ENCODE assay signal across 8 cellular contexts in genomic region chr17:63552211-63552610, GRCh38. TPM values are rescaled to one million over a fixed set of nuclear protein-coding genes. Genes with fewer than 3 reads are reported as not detected.
DNase-seq lines count a peak whose midpoint lies in the region; ATAC-seq and TF ChIP-seq lines count a peak whose summit lies in the region.

No MANE protein-coding gene starts in this region.

- peak overlapping the region; percentile 81 for H3K4me2 ChIP-seq in neural cell (ENCODE audit: low read length)

- DNase-seq in central memory CD8-positive, alpha-beta T cell (ENCODE audit: low spot score in 2 of 2) = no peak
- no peak for DNase-seq in epidermal melanocyte (ENCODE audit: insufficient read length, low spot score)
- no peak for DNase-seq in amygdala (lab: John Stamatoyannopoulos, UW)

- no peak for ATAC-seq in central memory CD8-positive, alpha-beta T cell (replicated peaks; ENCODE audit: extremely low read depth, poor library complexity, severe bottlenecking)
- ATAC-seq in GM21825 (IDR thresholded peaks at IDR 0.05; ENCODE audit: unreplicated experiment) = no peak
- no peak for ATAC-seq in GM18505 (IDR thresholded peaks at IDR 0.05; ENCODE audit: unreplicated experiment)

- no peaks in the 10 kb centered on the region for H3K36me3 ChIP-seq in neural cell (ENCODE audit: insufficient read depth, low read length)

- peaks cover 3% of the 10 kb centered on the region for H4K20me1 ChIP-seq in neural cell (ENCODE audit: insufficient read depth)

- peaks cover 54% of the 10 kb centered on the region for H3K79me2 ChIP-seq in neural cell (replicated peaks; ENCODE audit: insufficient read depth, low read length)

- peak overlapping the region; percentile 90 for H3K27ac ChIP-seq in C4-2B
- peak overlapping the region; percentile 11 for H3K27ac ChIP-seq in neural cell (ENCODE audit: low read length)

- TF ChIP-seq CTCF in C4-2B (conservative IDR thresholded peaks at IDR 0.05) (no peak), neural cell (IDR thresholded peaks at IDR 0.05; ENCODE audit: poor library complexity, severe bottlenecking) (no peak)

- TF ChIP-seq RAD21 in neural cell (conservative IDR thresholded peaks at IDR 0.05) = no peak

- H3K27ac Mint-ChIP-seq in IgD-negative memory B cell = peak overlapping the region; percentile 50 to 84 (median 67)
- H3K27ac Mint-ChIP-seq in central memory CD8-positive, alpha-beta T cell (ENCODE audit: low read depth) = peak overlapping the region; percentile 93

- H3K36me3 Mint-ChIP-seq in IgD-negative memory B cell = peaks cover 3% of the 10 kb centered on the region
- H3K36me3 Mint-ChIP-seq in central memory CD8-positive, alpha-beta T cell (ENCODE audit: insufficient read depth) = peaks cover 20% of the 10 kb centered on the region

- no peak for TF ChIP-seq POLR2A in GM18505 (IDR thresholded peaks at IDR 0.05; ENCODE audit: borderline replicate concordance, extremely low read depth, insufficient read depth, insufficient read length)

- no peaks in the 10 kb centered on the region for H3K9me3 ChIP-seq in neural cell (ENCODE audit: low read length)

- peak overlapping the region; percentile 93 for H3K4me3 ChIP-seq in neural cell (ENCODE audit: low read length)

- no peaks in the 10 kb centered on the region for H3K27me3 Mint-ChIP-seq in IgD-negative memory B cell
- H3K27me3 Mint-ChIP-seq in central memory CD8-positive, alpha-beta T cell = no peaks in the 10 kb centered on the region

- H3K9me3 Mint-ChIP-seq in IgD-negative memory B cell = no peaks in the 10 kb centered on the region
- no peaks in the 10 kb centered on the region for H3K9me3 Mint-ChIP-seq in central memory CD8-positive, alpha-beta T cell

- H3K9me2 ChIP-seq in neural cell (ENCODE audit: insufficient read depth, low read length) = no peaks in the 10 kb centered on the region

- H3K4me3 Mint-ChIP-seq in IgD-negative memory B cell = peak overlapping the region; percentile 92 to 99 (median 98)
- peak overlapping the region; percentile 97 for H3K4me3 Mint-ChIP-seq in central memory CD8-positive, alpha-beta T cell

- H3K4me1 Mint-ChIP-seq in IgD-negative memory B cell = peaks cover 35 to 52% (median 42%) of the 10 kb centered on the region in 3 donors
- peaks cover 63% of the 10 kb centered on the region for H3K4me1 Mint-ChIP-seq in central memory CD8-positive, alpha-beta T cell

- no peaks in the 10 kb centered on the region for H3F3A ChIP-seq in neural cell (ENCODE audit: insufficient read depth, low read length, poor library complexity, severe bottlenecking)

- H3K27me3 ChIP-seq in neural cell (ENCODE audit: insufficient read depth, low read depth, low read length) = no peaks in the 10 kb centered on the region

- TF ChIP-seq EP300 in neural cell (conservative IDR thresholded peaks at IDR 0.05; ENCODE audit: poor library complexity, severe bottlenecking) = no peak

- peak overlapping the region; percentile 7 for H3K9ac ChIP-seq in neural cell (ENCODE audit: low read length)

- H2AFZ ChIP-seq in neural cell (ENCODE audit: low read depth, low read length) = no peak overlapping the region

TF ChIP-seq in neural cell, 6 proteins besides CTCF, POLR2A, EP300 and RAD21:
- TF ChIP-seq POLR2AphosphoS5 (IDR thresholded peaks at IDR 0.05) (no peak), SMC3 (conservative IDR thresholded peaks at IDR 0.05; ENCODE audit: poor library complexity) (no peak), MXI1 (conservative IDR thresholded peaks at IDR 0.05; ENCODE audit: poor library complexity, severe bottlenecking) (no peak), TAF1 (IDR thresholded peaks at IDR 0.05; ENCODE audit: low read depth) (no peak), EZH2 (IDR thresholded peaks at IDR 0.05; ENCODE audit: borderline replicate concordance, insufficient read depth, low read length, poor library complexity, severe bottlenecking) (no peak)
- TF ChIP-seq, protein P1, sequence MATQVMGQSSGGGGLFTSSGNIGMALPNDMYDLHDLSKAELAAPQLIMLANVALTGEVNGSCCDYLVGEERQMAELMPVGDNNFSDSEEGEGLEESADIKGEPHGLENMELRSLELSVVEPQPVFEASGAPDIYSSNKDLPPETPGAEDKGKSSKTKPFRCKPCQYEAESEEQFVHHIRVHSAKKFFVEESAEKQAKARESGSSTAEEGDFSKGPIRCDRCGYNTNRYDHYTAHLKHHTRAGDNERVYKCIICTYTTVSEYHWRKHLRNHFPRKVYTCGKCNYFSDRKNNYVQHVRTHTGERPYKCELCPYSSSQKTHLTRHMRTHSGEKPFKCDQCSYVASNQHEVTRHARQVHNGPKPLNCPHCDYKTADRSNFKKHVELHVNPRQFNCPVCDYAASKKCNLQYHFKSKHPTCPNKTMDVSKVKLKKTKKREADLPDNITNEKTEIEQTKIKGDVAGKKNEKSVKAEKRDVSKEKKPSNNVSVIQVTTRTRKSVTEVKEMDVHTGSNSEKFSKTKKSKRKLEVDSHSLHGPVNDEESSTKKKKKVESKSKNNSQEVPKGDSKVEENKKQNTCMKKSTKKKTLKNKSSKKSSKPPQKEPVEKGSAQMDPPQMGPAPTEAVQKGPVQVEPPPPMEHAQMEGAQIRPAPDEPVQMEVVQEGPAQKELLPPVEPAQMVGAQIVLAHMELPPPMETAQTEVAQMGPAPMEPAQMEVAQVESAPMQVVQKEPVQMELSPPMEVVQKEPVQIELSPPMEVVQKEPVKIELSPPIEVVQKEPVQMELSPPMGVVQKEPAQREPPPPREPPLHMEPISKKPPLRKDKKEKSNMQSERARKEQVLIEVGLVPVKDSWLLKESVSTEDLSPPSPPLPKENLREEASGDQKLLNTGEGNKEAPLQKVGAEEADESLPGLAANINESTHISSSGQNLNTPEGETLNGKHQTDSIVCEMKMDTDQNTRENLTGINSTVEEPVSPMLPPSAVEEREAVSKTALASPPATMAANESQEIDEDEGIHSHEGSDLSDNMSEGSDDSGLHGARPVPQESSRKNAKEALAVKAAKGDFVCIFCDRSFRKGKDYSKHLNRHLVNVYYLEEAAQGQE (IDR thresholded peaks at IDR 0.05; ENCODE audit: borderline replicate concordance) = no peak

RNA-seq across cellular contexts. Expression of gene DCAF7, which starts 1.9 kb away (rescaled TPM):
- 72.0 TPM for polyA plus RNA-seq in IgD-negative memory B cell
- 35.3 and 38.3 TPM in 2 replicates for polyA plus RNA-seq in neural cell
- polyA minus RNA-seq in neural cell = 62.1 and 77.1 TPM in 2 replicates

RNA-seq across cellular contexts. Expression of gene KCNH6, which starts 29.1 kb away (rescaled TPM):
- polyA plus RNA-seq in IgD-negative memory B cell (not detected), neural cell (not detected in 2 replicates)
- polyA minus RNA-seq in neural cell = not detected in 2 replicates

RNA-seq across cellular contexts. Expression of gene TACO1, which starts 48.5 kb away (rescaled TPM):
- polyA plus RNA-seq in IgD-negative memory B cell = 19.5 TPM
- 15.8 and 16.2 TPM in 2 replicates for polyA plus RNA-seq in neural cell
- 12.5 and 16.1 TPM in 2 replicates for polyA minus RNA-seq in neural cell
